In the genomic region with DNA sequence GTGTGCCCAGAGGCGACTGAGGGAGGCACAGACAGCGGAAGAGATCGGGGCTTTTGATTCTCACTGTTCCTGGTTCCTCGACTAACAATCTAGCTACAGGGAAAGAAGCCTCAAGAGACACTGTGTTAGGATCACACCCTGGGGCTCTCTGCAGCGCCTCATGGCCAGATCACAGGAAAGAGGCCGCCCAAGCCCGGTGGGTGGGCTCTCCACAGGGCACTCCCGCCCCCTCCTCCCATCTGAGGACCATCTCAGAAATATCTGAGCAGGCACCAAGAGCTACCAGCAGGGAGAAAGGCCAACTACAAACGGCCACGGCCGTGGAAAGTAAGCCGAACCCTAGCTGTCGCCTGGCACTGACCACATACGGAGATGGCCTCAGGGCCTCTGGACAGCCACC, we compare ENCODE assay signal across 21 cellular contexts.
"Had no signal": no experiment of that assay in that cellular context is flagged by ENCODE, and none has a peak within 500 bp of the region (broad histone marks: within the 10 kb centered on the region; RNA-seq: fewer than 3 reads in every experiment).

No MANE protein-coding gene starts in this region.

- H3K36me3 ChIP-seq: WERI-Rb-1 had no signal

- H3K27ac Mint-ChIP-seq: activated naive CD4-positive, alpha-beta T cell treated with anti-CD3 and anti-CD28 coated beads, Interleukin-2, amount 10 ng/mL, durations not matched to agents 7 days and 5 days; activated T-cell treated with anti-CD3 and anti-CD28 coated beads, Interleukin-2, amount 50 U/mL, for 72 hours; immature natural killer cell; natural killer cell treated with Interleukin-12 subunit alpha and Interleukin-12 subunit beta and Interleukin-15 and Interleukin-18, amount 100 ng/mL, for 72 hours; type B pancreatic cell had no signal

- H3K27ac ChIP-seq: heart right ventricle, sigmoid colon, thoracic aorta, WERI-Rb-1 had no signal

- H3K4me1 ChIP-seq: sigmoid colon had no signal

- H3K27me3 ChIP-seq: heart right ventricle, sigmoid colon had no signal

- H3K9me3 ChIP-seq: heart right ventricle, left ventricle myocardium inferior, sigmoid colon, thoracic aorta had no signal

- DNase-seq: activated CD4-positive, alpha-beta T cell treated with anti-CD3 and anti-CD28 coated beads for 1 hour; activated effector memory CD4-positive, alpha-beta T cell treated with anti-CD3 and anti-CD28 coated beads, Interleukin-2, amount 50 U/mL, for 16 hours; activated naive CD4-positive, alpha-beta T cell treated with anti-CD3 and anti-CD28 coated beads, Interleukin-2, amount 10 ng/mL, durations not matched to agents 7 days and 5 days; activated T-cell treated with anti-CD3 and anti-CD28 coated beads, Interleukin-2, amount 50 U/mL, for 72 hours; cerebellar nuclear complex; cortex of kidney; heart right ventricle; immature natural killer cell; kidney glomerular epithelial cell; left ventricle myocardium inferior; sigmoid colon; stimulated activated CD4-positive, alpha-beta T cell treated with anti-CD3 and anti-CD28 coated beads, Interleukin-2, amount 100 ng/mL, for 48 hours; stimulated activated CD8-positive, alpha-beta memory T cell treated with anti-CD3 and anti-CD28 coated beads, Interleukin-4, amount 100 ng/mL, for 48 hours; stimulated activated naive B cell treated with anti-CD40 and anti-IgM and Interleukin-4, amounts not matched to agents 10 μg/mL and 1 μg/mL and 100 μg/mL, for 72 hours; T-cell; WERI-Rb-1 had no signal

- H3K4me3 ChIP-seq: heart right ventricle, left ventricle myocardium inferior, sigmoid colon, thoracic aorta had no signal

- H3K27me3 Mint-ChIP-seq: activated naive CD4-positive, alpha-beta T cell treated with anti-CD3 and anti-CD28 coated beads, Interleukin-2, amount 10 ng/mL, durations not matched to agents 7 days and 5 days; natural killer cell treated with Interleukin-12 subunit alpha and Interleukin-12 subunit beta and Interleukin-15 and Interleukin-18, amount 100 ng/mL, for 72 hours; stimulated activated naive B cell treated with anti-CD40 and anti-IgM and Interleukin-4, amounts not matched to agents 10 μg/mL and 1 μg/mL and 100 μg/mL, for 72 hours; T-cell; type B pancreatic cell had no signal

- H3K9me3 Mint-ChIP-seq: activated naive CD4-positive, alpha-beta T cell treated with anti-CD3 and anti-CD28 coated beads, Interleukin-2, amount 10 ng/mL, durations not matched to agents 7 days and 5 days; activated T-cell treated with anti-CD3 and anti-CD28 coated beads, Interleukin-2, amount 50 U/mL, for 72 hours; immature natural killer cell; natural killer cell treated with Interleukin-12 subunit alpha and Interleukin-12 subunit beta and Interleukin-15 and Interleukin-18, amount 100 ng/mL, for 72 hours; stimulated activated naive B cell treated with anti-CD40 and anti-IgM and Interleukin-4, amounts not matched to agents 10 μg/mL and 1 μg/mL and 100 μg/mL, for 72 hours; T-cell; type B pancreatic cell had no signal

- H3K4me3 Mint-ChIP-seq: activated naive CD4-positive, alpha-beta T cell treated with anti-CD3 and anti-CD28 coated beads, Interleukin-2, amount 10 ng/mL, durations not matched to agents 7 days and 5 days; activated T-cell treated with anti-CD3 and anti-CD28 coated beads, Interleukin-2, amount 50 U/mL, for 72 hours; immature natural killer cell; natural killer cell treated with Interleukin-12 subunit alpha and Interleukin-12 subunit beta and Interleukin-15 and Interleukin-18, amount 100 ng/mL, for 72 hours; stimulated activated naive B cell treated with anti-CD40 and anti-IgM and Interleukin-4, amounts not matched to agents 10 μg/mL and 1 μg/mL and 100 μg/mL, for 72 hours; T-cell had no signal

- FAIRE-seq: endometrium, TTC549 had no signal

- H3K36me3 Mint-ChIP-seq: natural killer cell treated with Interleukin-12 subunit alpha and Interleukin-12 subunit beta and Interleukin-15 and Interleukin-18, amount 100 ng/mL, for 72 hours had no signal

- H3K4me1 Mint-ChIP-seq: immature natural killer cell; stimulated activated naive B cell treated with anti-CD40 and anti-IgM and Interleukin-4, amounts not matched to agents 10 μg/mL and 1 μg/mL and 100 μg/mL, for 72 hours; T-cell had no signal
